ENCODE assay signal across 1 cellular context in genomic region chr5:55485073-55485472, GRCh38.
TF ChIP-seq lines count a peak whose summit lies in the region.

No MANE protein-coding gene starts in this region.

TF ChIP-seq in HepG2, 621 proteins besides CTCF, POLR2A, EP300 and RAD21 (continued from another document):
- no peak for TF ChIP-seq ZBTB10 (CRISPR knock-in tag; IDR thresholded peaks at IDR 0.05; ENCODE audit: borderline replicate concordance)
- TF ChIP-seq HNF4A (CRISPR knock-in tag; IDR thresholded peaks at IDR 0.05) = no peak
- TF ChIP-seq ZNF251 (CRISPR knock-in tag; IDR thresholded peaks at IDR 0.05) = no peak
- TF ChIP-seq ZNF570 (CRISPR knock-in tag; IDR thresholded peaks at IDR 0.05; ENCODE audit: borderline replicate concordance) = no peak
- no peak for TF ChIP-seq ZNF274 (CRISPR knock-in tag; IDR thresholded peaks at IDR 0.05)
- no peak for TF ChIP-seq ZNF30 (CRISPR knock-in tag; IDR thresholded peaks at IDR 0.05)
- TF ChIP-seq ZNF3 (CRISPR knock-in tag; IDR thresholded peaks at IDR 0.05) = no peak
- TF ChIP-seq RORA (CRISPR knock-in tag; IDR thresholded peaks at IDR 0.05) = no peak
- no peak for TF ChIP-seq RCOR2 (CRISPR knock-in tag; IDR thresholded peaks at IDR 0.05)
- no peak for TF ChIP-seq ZNF234 (CRISPR knock-in tag; conservative IDR thresholded peaks at IDR 0.05)
- TF ChIP-seq, protein P1, sequence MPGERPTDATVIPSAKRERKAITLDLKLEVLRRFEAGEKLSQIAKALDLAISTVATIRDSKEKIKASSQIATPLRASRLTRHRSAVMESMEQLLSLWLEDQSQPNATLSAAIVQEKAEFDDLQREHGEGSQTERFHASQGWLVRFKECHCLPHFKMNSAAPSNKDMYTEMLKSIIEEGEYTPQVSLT (CRISPR knock-in tag; IDR thresholded peaks at IDR 0.05; ENCODE audit: borderline replicate concordance, low read depth) = no peak
- TF ChIP-seq DR1 (CRISPR knock-in tag; IDR thresholded peaks at IDR 0.05) = no peak
- TF ChIP-seq ZNF230 (CRISPR knock-in tag; IDR thresholded peaks at IDR 0.05) = no peak
- TF ChIP-seq ZNF512 (CRISPR knock-in tag; IDR thresholded peaks at IDR 0.05) = no peak
